24 cellular contexts compared by ENCODE assay signal in genomic region chr20:3242167-3242692, GRCh38. TPM values are rescaled to one million over a fixed set of nuclear protein-coding genes. Genes with fewer than 3 reads are reported as not detected.
DNase-seq lines count a peak whose midpoint lies in the region; ATAC-seq and TF ChIP-seq lines count a peak whose summit lies in the region.
"Had no signal": no experiment of that assay in that cellular context is flagged by ENCODE, and none has a peak within 500 bp of the region (broad histone marks: within the 10 kb centered on the region; RNA-seq: fewer than 3 reads in every experiment).

No MANE protein-coding gene starts in this region.

- DNase-seq in Caco-2: no peak
- peak; percentile 35 to 51 for DNase-seq in PC-9
- DNase-seq in central memory CD8-positive, alpha-beta T cell (ENCODE audit: low spot score in 2 of 2): no peak
- DNase-seq in neural progenitor cell (ENCODE audit: low spot score): no peak
- no peak for DNase-seq in testis
- DNase-seq in posterior vena cava (ENCODE audit: low spot score): no peak
- no peak for DNase-seq in H9
- no peak for DNase-seq in breast epithelium (ENCODE audit: low spot score in 2 of 2)
- DNase-seq: AML-193; Calu3; CD4-positive, CD25-positive, alpha-beta regulatory T cell; EL; HFFc6; Kasumi-1; MG63; NCI-H1048; NCI-H1436 treated with DMSO at 0.1 percent for 48 hours; NCI-H2029; NCI-H345; NCI-H526 had no signal

- peak overlapping the region; percentile 37 for H3K27ac Mint-ChIP-seq in Caco-2 (ENCODE audit: unreplicated experiment)
- H3K27ac Mint-ChIP-seq in central memory CD8-positive, alpha-beta T cell (ENCODE audit: low read depth): no peak overlapping the region
- peak overlapping the region; percentile 22 for H3K27ac Mint-ChIP-seq in neural progenitor cell
- H3K27ac Mint-ChIP-seq in H9: no peak overlapping the region
- H3K27ac Mint-ChIP-seq: HFFc6 had no signal

- intact Hi-C loops in Caco-2 (cut with micrococcal nuclease; ENCODE audit: unreplicated experiment) (no loop called here), PC-9 (cut with micrococcal nuclease; ENCODE audit: unreplicated experiment) (no loop called here), testis (cut with DNase I; ENCODE audit: low total_unique reads) (no loop called here), posterior vena cava (cut with DNase I) (no loop called here), breast epithelium (cut with DNase I; ENCODE audit: low total_unique reads) (no loop called here)

- POLR2A ChIA-PET in Caco-2 (lab: Charles Lee) (no interaction called here), PC-9 (lab: Charles Lee; ENCODE audit: unreplicated experiment) (interaction anchor here (0.6 to 0.7 kb wide), 4 partner anchors 11 to 32 kb away, joined by 3 to 6 read pairs (median 3); no protein-coding TSS in a partner anchor)

- H3K23me2 ChIP-seq in H9 (ENCODE audit: insufficient read length, low read depth, low read length, poor library complexity, severe bottlenecking): peaks cover 18% of the 10 kb centered on the region

- no peak overlapping the region for H2BK12ac ChIP-seq in H9 (ENCODE audit: insufficient read length, low read depth, low read length)

- no peak overlapping the region for H2BK5ac ChIP-seq in H9 (ENCODE audit: insufficient read length, low read length)

- no peaks in the 10 kb centered on the region for H3K9me3 ChIP-seq in Caco-2
- H3K9me3 ChIP-seq in PC-9 (ENCODE audit: insufficient read depth, low read depth): no peaks in the 10 kb centered on the region
- H3K9me3 ChIP-seq in neural progenitor cell (ENCODE audit: low read depth): no peaks in the 10 kb centered on the region
- H3K9me3 ChIP-seq in testis: no peaks in the 10 kb centered on the region
- H3K9me3 ChIP-seq in H9 (ENCODE audit: control insufficient read depth, low read depth, low read length): no peaks in the 10 kb centered on the region
- no peaks in the 10 kb centered on the region for H3K9me3 ChIP-seq in breast epithelium
- H3K9me3 ChIP-seq: MG63, Peyer's patch had no signal

- no peak overlapping the region for H3K4me3 ChIP-seq in Caco-2 (ENCODE audit: low read depth, low read length)
- no peak overlapping the region for H3K4me3 ChIP-seq in PC-9
- no peak overlapping the region for H3K4me3 ChIP-seq in neural progenitor cell
- no peak overlapping the region for H3K4me3 ChIP-seq in testis
- no peak overlapping the region for H3K4me3 ChIP-seq in breast epithelium
- H3K4me3 ChIP-seq: GM12878, MG63, Peyer's patch had no signal

- no peak overlapping the region for H3K56ac ChIP-seq in H9 (ENCODE audit: insufficient read length, low read depth, low read length)

- H3K4me2 ChIP-seq in PC-9: no peak overlapping the region
- no peak overlapping the region for H3K4me2 ChIP-seq in neural progenitor cell
- H3K4me2 ChIP-seq in H9 (ENCODE audit: insufficient read depth, insufficient read length, low read length): no peak overlapping the region

- H3K27ac ChIP-seq in PC-9 (no peak overlapping the region), neural progenitor cell (no peak overlapping the region), testis (no peak overlapping the region), H9 (ENCODE audit: insufficient read length, low read depth, low read length) (no peak overlapping the region), breast epithelium (no peak overlapping the region)
- H3K27ac ChIP-seq: HL-60, Peyer's patch had no signal

- H2BK20ac ChIP-seq in H9 (ENCODE audit: low read depth, low read length, poor library complexity, severe bottlenecking): no peak overlapping the region

- 76 to 87% methylated on average over 6 of the region's 6 CpGs for WGBS in testis, 2 donors
- no CpG with 5 or more reads among the region's 6 CpGs for WGBS in H9 (ENCODE audit: extremely low coverage, insufficient read length, low lambda C conversion rate)

- TF ChIP-seq POLR2A in testis (IDR thresholded peaks at IDR 0.05) (no peak), breast epithelium (IDR thresholded peaks at IDR 0.05) (no peak)

- H4K91ac ChIP-seq in H9 (ENCODE audit: insufficient read length, low read depth, low read length): no peak overlapping the region

- BruUV-seq in Caco-2 (replicated peaks; lab: Mats Ljungman, UMichigan): no TSS peak
- BruUV-seq in PC-9 (replicated peaks; lab: Mats Ljungman, UMichigan): no TSS peak

- H3T11ph ChIP-seq in H9 (ENCODE audit: low read length): no peak overlapping the region

- CTCF ChIA-PET in Caco-2 (lab: Charles Lee): interaction anchor here (0.5 to 1.6 kb wide), 3 partner anchors 8 to 715 kb away, joined by 3 to 7 read pairs (median 4); no protein-coding TSS in a partner anchor
- CTCF ChIA-PET in PC-9 (lab: Charles Lee): interaction anchor here (0.6 to 0.9 kb wide), 2 partner anchors 19 to 74 kb away, joined by 3 to 12 read pairs; no protein-coding TSS in a partner anchor

- H3K4me3 Mint-ChIP-seq in Caco-2 (ENCODE audit: unreplicated experiment) (no peak overlapping the region), neural progenitor cell (no peak overlapping the region), H9 (no peak overlapping the region; a peak in 2 of 5 replicates)
- H3K4me3 Mint-ChIP-seq in central memory CD8-positive, alpha-beta T cell: peak overlapping the region; percentile 23
- H3K4me3 Mint-ChIP-seq: HFFc6 had no signal

- H2BK15ac ChIP-seq in H9 (ENCODE audit: low read depth, low read length): no peak overlapping the region

- H4K5ac ChIP-seq in H9 (ENCODE audit: insufficient read length, low read depth, low read length): no peak overlapping the region

- peaks cover 4% of the 10 kb centered on the region; the same call in 1 of the 2 replicates for H3F3A ChIP-seq in PC-9 (ENCODE audit: insufficient read depth, low read depth)
- H3F3A ChIP-seq in neural progenitor cell (ENCODE audit: low read depth): peaks cover 16% of the 10 kb centered on the region

- H3K36me3 Mint-ChIP-seq in Caco-2 (ENCODE audit: insufficient read depth, unreplicated experiment): peaks cover 5% of the 10 kb centered on the region
- H3K36me3 Mint-ChIP-seq in central memory CD8-positive, alpha-beta T cell (ENCODE audit: insufficient read depth): peaks cover 4% of the 10 kb centered on the region
- no peaks in the 10 kb centered on the region for H3K36me3 Mint-ChIP-seq in neural progenitor cell
- 0 out of 7 replicates have a peak, but pooled peaks cover 0 to 5% (median 2%) of the 10 kb centered on the region in 3 experiments for H3K36me3 Mint-ChIP-seq in H9 (ENCODE audit: insufficient read depth in 1 of 3, low read depth in 3 of 3)
- H3K36me3 Mint-ChIP-seq: CD4-positive, CD25-positive, alpha-beta regulatory T cell had no signal

- H3K14ac ChIP-seq in H9 (ENCODE audit: insufficient read depth, low read length): no peak overlapping the region

- no peak for ATAC-seq in central memory CD8-positive, alpha-beta T cell (replicated peaks; ENCODE audit: extremely low read depth, poor library complexity, severe bottlenecking)
- ATAC-seq: GM12878, Right ventricle myocardium inferior had no signal

- no peak for TF ChIP-seq CTCF in Caco-2 (IDR thresholded peaks at IDR 0.05; ENCODE audit: insufficient read depth in 1 of 2, low read depth in 1 of 2, low read length in 1 of 2, severe bottlenecking in 1 of 2, unreplicated experiment in 1 of 2)
- TF ChIP-seq CTCF in PC-9 (conservative IDR thresholded peaks at IDR 0.05): no peak
- TF ChIP-seq CTCF in neural progenitor cell (IDR thresholded peaks at IDR 0.05): no peak
- no peak for TF ChIP-seq CTCF in testis (IDR thresholded peaks at IDR 0.05)
- TF ChIP-seq CTCF in H9 (conservative IDR thresholded peaks at IDR 0.05): no peak
- no peak for TF ChIP-seq CTCF in breast epithelium (IDR thresholded peaks at IDR 0.05)

- H2BK120ac ChIP-seq in H9 (ENCODE audit: low read depth, low read length, poor library complexity, severe bottlenecking): no peak overlapping the region

- no peaks in the 10 kb centered on the region for H3K27me3 Mint-ChIP-seq in Caco-2 (ENCODE audit: insufficient read depth, unreplicated experiment)
- H3K27me3 Mint-ChIP-seq in central memory CD8-positive, alpha-beta T cell: peaks cover 55% of the 10 kb centered on the region
- peaks cover 58% of the 10 kb centered on the region for H3K27me3 Mint-ChIP-seq in neural progenitor cell (ENCODE audit: insufficient read depth, low read depth)
- peaks cover 64% of the 10 kb centered on the region for H3K27me3 Mint-ChIP-seq in H9 (ENCODE audit: low read depth)

- H3K79me2 ChIP-seq in PC-9 (ENCODE audit: low read depth): no peaks in the 10 kb centered on the region
- H3K79me2 ChIP-seq in neural progenitor cell (ENCODE audit: low read depth): no peaks in the 10 kb centered on the region
- no peaks in the 10 kb centered on the region for H3K79me2 ChIP-seq in H9 (ENCODE audit: insufficient read depth, low read length)

- no peak overlapping the region for H3K23ac ChIP-seq in H9 (ENCODE audit: insufficient read length, low read depth, low read length)

- no peak overlapping the region for H3K4ac ChIP-seq in H9 (ENCODE audit: low read depth, low read length)

- H3K9ac ChIP-seq in neural progenitor cell (no peak overlapping the region), H9 (ENCODE audit: extremely low read depth, insufficient read length, low read length) (no peak overlapping the region)

- no peaks in the 10 kb centered on the region for H3K79me1 ChIP-seq in H9 (ENCODE audit: insufficient read depth, low read depth, low read length, poor library complexity, severe bottlenecking)

- H3K9me3 Mint-ChIP-seq in Caco-2 (ENCODE audit: unreplicated experiment): no peaks in the 10 kb centered on the region
- H3K9me3 Mint-ChIP-seq in central memory CD8-positive, alpha-beta T cell: no peaks in the 10 kb centered on the region
- peaks cover under 1% of the 10 kb centered on the region for H3K9me3 Mint-ChIP-seq in neural progenitor cell
- no peaks in the 10 kb centered on the region for H3K9me3 Mint-ChIP-seq in H9
- H3K9me3 Mint-ChIP-seq: HFFc6 had no signal

- H3K18ac ChIP-seq in H9 (ENCODE audit: insufficient read length, low read depth, low read length): no peak overlapping the region

- H3K4me1 ChIP-seq in Caco-2 (peaks cover 15% of the 10 kb centered on the region), PC-9 (replicated peaks; ENCODE audit: insufficient read depth) (peaks cover 11% of the 10 kb centered on the region; the same call in 1 of the 2 replicates), neural progenitor cell (peaks cover 7% of the 10 kb centered on the region), testis (peaks cover 11% of the 10 kb centered on the region), H9 (ENCODE audit: insufficient read depth, low read length) (no peaks in the 10 kb centered on the region; the same call in 1 of the 2 replicates), breast epithelium (peaks cover 0 to 4% of the 10 kb centered on the region in 2 donors)

- no peaks in the 10 kb centered on the region for H3K36me3 ChIP-seq in Caco-2 (ENCODE audit: control insufficient read depth, insufficient read depth, low read length)
- H3K36me3 ChIP-seq in PC-9 (ENCODE audit: low read depth): no peaks in the 10 kb centered on the region
- H3K36me3 ChIP-seq in neural progenitor cell: no peaks in the 10 kb centered on the region
- no peaks in the 10 kb centered on the region for H3K36me3 ChIP-seq in testis (ENCODE audit: low read depth, missing control alignments)
- no peaks in the 10 kb centered on the region for H3K36me3 ChIP-seq in breast epithelium
- H3K36me3 ChIP-seq: MG63, Peyer's patch had no signal

- H2AK5ac ChIP-seq in H9 (ENCODE audit: insufficient read length, low read length): no peak overlapping the region

- H2AFZ ChIP-seq in PC-9: no peak overlapping the region
- no peak overlapping the region for H2AFZ ChIP-seq in neural progenitor cell (replicated peaks)
- H2AFZ ChIP-seq in H9 (ENCODE audit: low read length): no peak overlapping the region

- no peaks in the 10 kb centered on the region for H4K20me1 ChIP-seq in PC-9 (ENCODE audit: insufficient read depth)
- no peaks in the 10 kb centered on the region for H4K20me1 ChIP-seq in neural progenitor cell (ENCODE audit: low read depth)
- no peaks in the 10 kb centered on the region for H4K20me1 ChIP-seq in H9 (ENCODE audit: control insufficient read depth, insufficient read depth, insufficient read length)

- H3K4me1 Mint-ChIP-seq in Caco-2 (ENCODE audit: low read depth, unreplicated experiment) (peaks cover 30% of the 10 kb centered on the region), neural progenitor cell (peaks cover 11% of the 10 kb centered on the region), H9 (peaks cover 16 to 20% of the 10 kb centered on the region in 2 experiments)
- H3K4me1 Mint-ChIP-seq in central memory CD8-positive, alpha-beta T cell: peaks cover 12% of the 10 kb centered on the region

- H3K27me3 ChIP-seq in Caco-2 (replicated peaks; ENCODE audit: control insufficient read depth, insufficient read depth, low read length) (no peaks in the 10 kb centered on the region), PC-9 (ENCODE audit: insufficient read depth, low read depth) (no peaks in the 10 kb centered on the region), neural progenitor cell (peaks cover 61% of the 10 kb centered on the region), testis (no peaks in the 10 kb centered on the region), H9 (ENCODE audit: insufficient read depth, low read length) (peaks cover 14% of the 10 kb centered on the region; the same call in 1 of the 2 replicates), breast epithelium (peaks cover 4 to 10% of the 10 kb centered on the region in 2 donors)

- no peak overlapping the region for H4K8ac ChIP-seq in H9 (replicated peaks; ENCODE audit: insufficient read length, low read depth, low read length)

- H3K9me2 ChIP-seq in PC-9 (ENCODE audit: insufficient read depth): no peaks in the 10 kb centered on the region

RNA-seq across cellular contexts. Expression of gene SLC4A11, which starts 3.2 kb away (rescaled TPM):
- total RNA-seq in Caco-2 (2022) (8.6 and 9.5 TPM in 2 replicates), PC-9 (2021) (46.1 and 57.8 TPM in 2 replicates), neural progenitor cell (ENCODE audit: low replicate concordance) (0.95 and 3.4 TPM in 2 replicates), testis (10 to 100 TPM in 1 of 2 donors, 1 to 10 TPM in 1; 9.2 to 10.7 TPM), posterior vena cava (1 to 10 TPM in 1 of 2 donors, under 1 TPM in 1; 0.38 to 1.1 TPM), H9 (2021) (25.5 and 29.4 TPM in 2 replicates), breast epithelium (1 to 10 TPM in 2 of 3 donors, under 1 TPM in 1; 0.48 to 4.9 (median 3.1) TPM)
- 10.7 TPM for polyA plus RNA-seq in testis (ENCODE audit: insufficient read depth, low read depth, low replicate concordance)

RNA-seq across cellular contexts. Expression of gene ITPA, which starts 32.9 kb away (rescaled TPM):
- total RNA-seq in Caco-2 (2022) (68.4 and 73.8 TPM in 2 replicates), PC-9 (2021) (69.2 and 93.5 TPM in 2 replicates), neural progenitor cell (ENCODE audit: low replicate concordance) (18.2 and 27.7 TPM in 2 replicates), testis (10 to 100 TPM; 42.2 to 49.8 TPM), posterior vena cava (10 to 100 TPM; 31.1 to 33.7 TPM), H9 (2021) (70.2 and 74.5 TPM in 2 replicates), breast epithelium (10 to 100 TPM; 35.2 to 43.6 (median 39.1) TPM)
- 36.4 TPM for polyA plus RNA-seq in testis (ENCODE audit: insufficient read depth, low read depth, low replicate concordance)

RNA-seq across cellular contexts. Expression of gene DDRGK1, which starts 37.7 kb away (rescaled TPM):
- total RNA-seq in Caco-2 (2022): 76.3 and 84.8 TPM in 2 replicates
- total RNA-seq in PC-9 (2021): 70.4 and 87.6 TPM in 2 replicates
- 27.9 and 58.4 TPM in 2 replicates for total RNA-seq in neural progenitor cell (ENCODE audit: low replicate concordance)
- total RNA-seq in testis: 10 to 100 TPM; 78.9 to 93.8 TPM
- polyA plus RNA-seq in testis (ENCODE audit: insufficient read depth, low read depth, low replicate concordance): 57.2 TPM
- total RNA-seq in posterior vena cava: 10 to 100 TPM; 38.3 to 38.6 TPM
- total RNA-seq in H9 (2021): 56.2 and 58.1 TPM in 2 replicates
- 10 to 100 TPM; 87.1 to 91.8 (median 89.8) TPM for total RNA-seq in breast epithelium

Comparison
In these comparisons a context has a peak if more than half of its experiments do, and no peak if none do; other contexts are left out.
1. DNase-seq: peak in PC-9 (2 of 2); none in Caco-2 (0 of 2), central memory CD8-positive, alpha-beta T cell (0 of 2), neural progenitor cell (single experiment), testis (single experiment), posterior vena cava (single experiment), H9 (single experiment) and breast epithelium (0 of 2).
2. H3K27ac Mint-ChIP-seq: peak in Caco-2 (single experiment) and neural progenitor cell (single experiment); none in central memory CD8-positive, alpha-beta T cell (single experiment) and H9 (0 of 3).